Comparison of ENCODE assay signal across 17 cellular contexts in the genomic region with DNA sequence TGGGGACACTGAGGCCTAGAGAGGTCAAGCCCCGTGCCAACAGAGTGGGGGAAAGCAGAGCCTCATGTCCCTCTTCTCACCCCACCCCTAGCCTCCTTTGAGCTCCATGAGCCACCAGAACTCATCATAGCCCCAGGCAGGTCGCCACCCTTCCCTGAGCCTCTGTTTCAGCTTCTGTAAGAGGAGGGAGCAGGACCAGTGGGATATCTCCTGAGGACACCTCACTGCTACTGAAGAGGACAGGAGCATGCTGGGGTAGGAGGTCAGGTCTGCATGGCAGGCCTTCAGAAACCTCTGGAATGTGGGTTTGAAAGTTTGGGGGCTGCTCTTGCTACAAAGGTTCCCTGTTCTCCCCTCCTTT.
DNase-seq lines count a peak whose midpoint lies in the region; ATAC-seq and TF ChIP-seq lines count a peak whose summit lies in the region.
"Had no signal": no experiment of that assay in that cellular context is flagged by ENCODE, and none has a peak within 500 bp of the region (broad histone marks: within the 10 kb centered on the region; RNA-seq: fewer than 3 reads in every experiment).

No MANE protein-coding gene starts in this region.

- TF ChIP-seq CTCF in hepatocyte (IDR thresholded peaks at IDR 0.05; ENCODE audit: poor library complexity): no peak
- TF ChIP-seq CTCF in GM23338 (conservative IDR thresholded peaks at IDR 0.05; ENCODE audit: low read depth in 2 of 2): no peak

- ATAC-seq in activated CD8-positive, alpha-beta T cell treated with anti-CD3 and anti-CD28 coated beads, Interleukin-2, amount 10 ng/mL, durations not matched to agents 7 days and 5 days: no peak
- no peak for ATAC-seq in GM23338
- ATAC-seq: left cardiac atrium, Right ventricle myocardium inferior, sciatic nerve had no signal

- H3K9me3 Mint-ChIP-seq in activated CD8-positive, alpha-beta T cell treated with anti-CD3 and anti-CD28 coated beads, Interleukin-2, amount 10 ng/mL, durations not matched to agents 7 days and 5 days (ENCODE audit: insufficient read depth): no peaks in the 10 kb centered on the region
- H3K9me3 Mint-ChIP-seq in GM23338: no peaks in the 10 kb centered on the region; the same call in 2 of the 3 replicates

- peak overlapping the region; percentile 75 for H3K27ac Mint-ChIP-seq in activated CD8-positive, alpha-beta T cell treated with anti-CD3 and anti-CD28 coated beads, Interleukin-2, amount 10 ng/mL, durations not matched to agents 7 days and 5 days
- no peak overlapping the region for H3K27ac Mint-ChIP-seq in GM23338

- H3K4me3 ChIP-seq in BLaER1 (no peak overlapping the region), hepatocyte (no peak overlapping the region), GM23338 (no peak overlapping the region)
- H3K4me3 ChIP-seq: adrenal gland, suprapubic skin had no signal

- DNase-seq in ELR (ENCODE audit: low read depth): peak; percentile 34
- no peak for DNase-seq in activated CD8-positive, alpha-beta T cell treated with anti-CD3 and anti-CD28 coated beads, Interleukin-2, amount 10 ng/mL, durations not matched to agents 7 days and 5 days
- DNase-seq in hepatocyte (ENCODE audit: low spot score): no peak
- DNase-seq in GM23338 (ENCODE audit: low spot score): no peak
- DNase-seq in activated gamma-delta T cell (lab: John Stamatoyannopoulos, UW): no peak
- DNase-seq in NCI-H2196 treated with DMSO at 0.1 percent for 48 hours (lab: John Stamatoyannopoulos, UW; ENCODE audit: unreplicated experiment): no peak
- DNase-seq: activated CD4-positive, CD25-positive, alpha-beta regulatory T cell; adrenal gland; left cardiac atrium; midbrain; MM.1S; NCI-H1694 treated with DMSO at 0.1 percent for 48 hours; NCI-H446 treated with DMSO at 0.1 percent for 48 hours had no signal

- H3K79me2 ChIP-seq in hepatocyte: no peaks in the 10 kb centered on the region
- no peaks in the 10 kb centered on the region for H3K79me2 ChIP-seq in GM23338 (replicated peaks; ENCODE audit: insufficient read depth)

- H3K4me1 ChIP-seq in BLaER1 (peaks cover 64% of the 10 kb centered on the region), hepatocyte (ENCODE audit: insufficient read depth) (no peaks in the 10 kb centered on the region), GM23338 (ENCODE audit: insufficient read depth) (no peaks in the 10 kb centered on the region)
- H3K4me1 ChIP-seq: adrenal gland had no signal

- H2AFZ ChIP-seq in hepatocyte: no peak overlapping the region
- no peak overlapping the region for H2AFZ ChIP-seq in GM23338

- CTCF ChIA-PET in activated CD8-positive, alpha-beta T cell treated with anti-CD3 and anti-CD28 coated beads, Interleukin-2, amount 10 ng/mL, durations not matched to agents 7 days and 5 days (lab: Charles Lee): interaction anchor here (1.2 to 1.9 kb wide), 3 partner anchors 14 to 20 kb away, joined by 3 to 9 read pairs (median 4); no protein-coding TSS in a partner anchor

- H4K20me1 ChIP-seq in BLaER1 (no peaks in the 10 kb centered on the region), hepatocyte (ENCODE audit: insufficient read depth, poor library complexity, severe bottlenecking) (no peaks in the 10 kb centered on the region), GM23338 (replicated peaks; ENCODE audit: insufficient read depth) (no peaks in the 10 kb centered on the region)

- WGBS in hepatocyte (ENCODE audit: low lambda C conversion rate, missing lambda C conversion rate): 83% methylated on average over 2 of the region's 2 CpGs

- H3K4me2 ChIP-seq in BLaER1 (peak overlapping the region; percentile 51; the same call in 1 of the 2 replicates), hepatocyte (no peak overlapping the region), GM23338 (no peak overlapping the region)

- POLR2A ChIA-PET in activated CD8-positive, alpha-beta T cell treated with anti-CD3 and anti-CD28 coated beads, Interleukin-2, amount 10 ng/mL, durations not matched to agents 7 days and 5 days (lab: Charles Lee): interaction anchor here (1.2 kb wide), 1 partner anchor 53 kb away, joined by 5 read pairs; no protein-coding TSS in a partner anchor

- H3K27me3 ChIP-seq in BLaER1 (no peaks in the 10 kb centered on the region), hepatocyte (no peaks in the 10 kb centered on the region), GM23338 (ENCODE audit: insufficient read depth) (no peaks in the 10 kb centered on the region)
- H3K27me3 ChIP-seq: adrenal gland, suprapubic skin had no signal

- H3K27me3 Mint-ChIP-seq in activated CD8-positive, alpha-beta T cell treated with anti-CD3 and anti-CD28 coated beads, Interleukin-2, amount 10 ng/mL, durations not matched to agents 7 days and 5 days (ENCODE audit: low read depth): no peaks in the 10 kb centered on the region
- H3K27me3 Mint-ChIP-seq in GM23338 (ENCODE audit: insufficient read depth, low read depth, poor library complexity): peaks cover 5% of the 10 kb centered on the region

- H3K36me3 ChIP-seq in BLaER1 (no peaks in the 10 kb centered on the region), hepatocyte (replicated peaks; ENCODE audit: insufficient read depth, low read depth) (no peaks in the 10 kb centered on the region), GM23338 (ENCODE audit: insufficient read depth) (no peaks in the 10 kb centered on the region)
- H3K36me3 ChIP-seq: adrenal gland, suprapubic skin had no signal

- H3K9me3 ChIP-seq in BLaER1: no peaks in the 10 kb centered on the region
- no peaks in the 10 kb centered on the region for H3K9me3 ChIP-seq in hepatocyte (ENCODE audit: low read depth)
- H3K9me3 ChIP-seq: adrenal gland, suprapubic skin had no signal

- peaks cover 2% of the 10 kb centered on the region for H3K36me3 Mint-ChIP-seq in activated CD8-positive, alpha-beta T cell treated with anti-CD3 and anti-CD28 coated beads, Interleukin-2, amount 10 ng/mL, durations not matched to agents 7 days and 5 days (ENCODE audit: low read depth)
- H3K36me3 Mint-ChIP-seq in GM23338 (ENCODE audit: low read depth): no peaks in the 10 kb centered on the region

- peak overlapping the region; percentile 20; the same call in 1 of the 2 replicates for H3K27ac ChIP-seq in BLaER1
- H3K27ac ChIP-seq in hepatocyte: peak overlapping the region; percentile 37
- H3K27ac ChIP-seq in GM23338 (ENCODE audit: low read depth): no peak overlapping the region
- H3K27ac ChIP-seq: adrenal gland, suprapubic skin had no signal

- no peak overlapping the region for H3K9ac ChIP-seq in BLaER1

- H3F3A ChIP-seq in GM23338 (replicated peaks; ENCODE audit: low read depth): no peaks in the 10 kb centered on the region

- no peak overlapping the region for H3K4me3 Mint-ChIP-seq in activated CD8-positive, alpha-beta T cell treated with anti-CD3 and anti-CD28 coated beads, Interleukin-2, amount 10 ng/mL, durations not matched to agents 7 days and 5 days
- H3K4me3 Mint-ChIP-seq in GM23338: no peak overlapping the region

- peaks cover 81% of the 10 kb centered on the region for H3K4me1 Mint-ChIP-seq in activated CD8-positive, alpha-beta T cell treated with anti-CD3 and anti-CD28 coated beads, Interleukin-2, amount 10 ng/mL, durations not matched to agents 7 days and 5 days (ENCODE audit: low read depth)
- H3K4me1 Mint-ChIP-seq in GM23338: peaks cover 18% of the 10 kb centered on the region

- H3K9me2 ChIP-seq in hepatocyte (replicated peaks; ENCODE audit: insufficient read depth) (no peaks in the 10 kb centered on the region), GM23338 (ENCODE audit: insufficient read depth) (no peaks in the 10 kb centered on the region)

TF ChIP-seq in GM23338, 12 proteins besides CTCF, POLR2A, EP300 and RAD21:
- no peak for TF ChIP-seq CREB1 (CRISPR knock-in tag; IDR thresholded peaks at IDR 0.05; ENCODE audit: low read depth)
- TF ChIP-seq ETS1 (IDR thresholded peaks at IDR 0.05): no peak
- no peak for TF ChIP-seq EZH2phosphoT487 (IDR thresholded peaks at IDR 0.05; ENCODE audit: unreplicated experiment)
- TF ChIP-seq ZNF114 (CRISPR knock-in tag; IDR thresholded peaks at IDR 0.05): no peak
- TF ChIP-seq REST (IDR thresholded peaks at IDR 0.05; ENCODE audit: unreplicated experiment): no peak
